Comparison of ENCODE assay signal across 35 cellular contexts in genomic region chr18:23270999-23271680, GRCh38.
DNase-seq lines count a peak whose midpoint lies in the region; ATAC-seq and TF ChIP-seq lines count a peak whose summit lies in the region.
"Had no signal": no experiment of that assay in that cellular context is flagged by ENCODE, and none has a peak within 500 bp of the region (broad histone marks: within the 10 kb centered on the region; RNA-seq: fewer than 3 reads in every experiment).

No MANE protein-coding gene starts in this region.

- peaks cover 10% of the 10 kb centered on the region for H3K9me3 Mint-ChIP-seq in activated T-helper 17 cell treated with anti-CD3 and anti-CD28 coated beads, Interleukin-2, amount 50 U/mL, for 72 hours
- H3K9me3 Mint-ChIP-seq in stimulated activated naive B cell treated with anti-CD40 and anti-IgM and Interleukin-4, amounts not matched to agents 10 μg/mL and 1 μg/mL and 100 μg/mL, for 72 hours = peaks cover 22 to 29% of the 10 kb centered on the region in 2 donors

- TF ChIP-seq CTCF in fibroblast of the aortic adventitia (IDR thresholded peaks at IDR 0.05; ENCODE audit: insufficient read depth, low read length) (no peak), GM20000 (IDR thresholded peaks at IDR 0.05; ENCODE audit: extremely low read depth, missing control alignments) (no peak)

- no peak overlapping the region for H3K27ac Mint-ChIP-seq in activated T-helper 17 cell treated with anti-CD3 and anti-CD28 coated beads, Interleukin-2, amount 50 U/mL, for 72 hours
- H3K27ac Mint-ChIP-seq in stimulated activated naive B cell treated with anti-CD40 and anti-IgM and Interleukin-4, amounts not matched to agents 10 μg/mL and 1 μg/mL and 100 μg/mL, for 72 hours = peak overlapping the region; percentile 67
- H3K27ac Mint-ChIP-seq: activated CD4-positive, alpha-beta memory T cell treated with anti-CD3 and anti-CD28 coated beads, Interleukin-2, amount 10 ng/mL, durations not matched to agents 7 days and 5 days; activated naive CD4-positive, alpha-beta T cell treated with anti-CD3 and anti-CD28 coated beads, Interleukin-2, amount 10 ng/mL, durations not matched to agents 7 days and 5 days; activated T-helper 1 cell treated with anti-CD3 and anti-CD28 coated beads, Interleukin-12 subunit alpha, Interleukin-12 subunit beta, Interleukin-2, Interleukin-4 antibody, amounts not matched to agents 30 ng/mL and 10 ng/mL and 1 ng/mL, durations not matched to agents 14 hours and 24 hours and 36 hours; mesothelial cell of epicardium; stimulated activated effector memory CD8-positive, alpha-beta T cell treated with anti-CD3 and anti-CD28 coated beads, Interleukin-12 subunit alpha, Interleukin-12 subunit beta, amount 100 ng/mL, for 72 hours; T-helper 17 cell; type B pancreatic cell had no signal

- H3K4me3 ChIP-seq in fibroblast of the aortic adventitia (ENCODE audit: low read depth, low read length) = no peak overlapping the region
- H3K4me3 ChIP-seq: coronary artery, psoas muscle, sigmoid colon had no signal

- peak overlapping the region; percentile 15 for H3K4me3 Mint-ChIP-seq in activated T-helper 17 cell treated with anti-CD3 and anti-CD28 coated beads, Interleukin-2, amount 50 U/mL, for 72 hours
- H3K4me3 Mint-ChIP-seq in stimulated activated naive B cell treated with anti-CD40 and anti-IgM and Interleukin-4, amounts not matched to agents 10 μg/mL and 1 μg/mL and 100 μg/mL, for 72 hours = no peak overlapping the region
- H3K4me3 Mint-ChIP-seq: activated CD4-positive, alpha-beta memory T cell treated with anti-CD3 and anti-CD28 coated beads, Interleukin-2, amount 10 ng/mL, durations not matched to agents 7 days and 5 days; activated naive CD4-positive, alpha-beta T cell treated with anti-CD3 and anti-CD28 coated beads, Interleukin-2, amount 10 ng/mL, durations not matched to agents 7 days and 5 days; activated T-helper 1 cell treated with anti-CD3 and anti-CD28 coated beads, Interleukin-12 subunit alpha, Interleukin-12 subunit beta, Interleukin-2, Interleukin-4 antibody, amounts not matched to agents 30 ng/mL and 10 ng/mL and 1 ng/mL, durations not matched to agents 14 hours and 24 hours and 36 hours; CD14-positive monocyte; mesothelial cell of epicardium; stimulated activated effector memory CD8-positive, alpha-beta T cell treated with anti-CD3 and anti-CD28 coated beads, Interleukin-12 subunit alpha, Interleukin-12 subunit beta, amount 100 ng/mL, for 72 hours; T-helper 17 cell; type B pancreatic cell had no signal

- ATAC-seq in activated T-helper 17 cell treated with anti-CD3 and anti-CD28 coated beads, Interleukin-2, amount 50 U/mL, for 72 hours (replicated peaks) = no peak
- peak; percentile 30 to 49 for ATAC-seq in stimulated activated naive B cell treated with anti-CD40 and anti-IgM and Interleukin-4, amounts not matched to agents 10 μg/mL and 1 μg/mL and 100 μg/mL, for 72 hours (replicated peaks)
- no peak for ATAC-seq in GM21528 (IDR thresholded peaks at IDR 0.05; ENCODE audit: low FRiP score, unreplicated experiment)
- ATAC-seq: foreskin keratinocyte; left ventricle myocardium superior; PC-3; psoas muscle; stimulated activated effector memory CD8-positive, alpha-beta T cell treated with anti-CD3 and anti-CD28 coated beads, Interleukin-12 subunit alpha, Interleukin-12 subunit beta, amount 100 ng/mL, for 72 hours; T-helper 17 cell had no signal

- H3K4me1 Mint-ChIP-seq in activated T-helper 17 cell treated with anti-CD3 and anti-CD28 coated beads, Interleukin-2, amount 50 U/mL, for 72 hours = peaks cover 17% of the 10 kb centered on the region
- H3K4me1 Mint-ChIP-seq in stimulated activated naive B cell treated with anti-CD40 and anti-IgM and Interleukin-4, amounts not matched to agents 10 μg/mL and 1 μg/mL and 100 μg/mL, for 72 hours = peaks cover 31 to 43% of the 10 kb centered on the region in 2 donors
- H3K4me1 Mint-ChIP-seq: T-helper 17 cell had no signal

- DNase-seq in GM03348 (ENCODE audit: low spot score) (peak; percentile 40), fibroblast of the aortic adventitia (ENCODE audit: low read depth) (peak; percentile 38), GM20000 (ENCODE audit: low spot score) (no peak), NCI-H1092 (lab: John Stamatoyannopoulos, UW) (no peak)
- no peak for DNase-seq in stimulated activated naive B cell treated with anti-CD40 and anti-IgM and Interleukin-4, amounts not matched to agents 10 μg/mL and 1 μg/mL and 100 μg/mL, for 72 hours
- DNase-seq: activated CD4-positive, alpha-beta memory T cell treated with anti-CD3 and anti-CD28 coated beads, Interleukin-2, amount 10 ng/mL, durations not matched to agents 7 days and 5 days; activated CD8-positive, alpha-beta memory T cell treated with anti-CD3 and anti-CD28 coated beads, Interleukin-2, amount 50 U/mL, for 4 hours; activated naive CD4-positive, alpha-beta T cell treated with anti-CD3 and anti-CD28 coated beads, Interleukin-2, amount 10 ng/mL, durations not matched to agents 7 days and 5 days; amygdala; Calu3; DMS79; effector memory CD4-positive, alpha-beta T cell; erythroblast; foreskin keratinocyte; H7; head of caudate nucleus; KG1; kidney; left ventricle myocardium superior; NCI-H2029 treated with DMSO at 0.1 percent for 48 hours; NCI-H526; NK-92 treated with Interleukin-12 subunit alpha and Interleukin-12 subunit beta, amount 100 ng/mL, for 24 hours; PC-3; psoas muscle; sigmoid colon; stimulated activated CD4-positive, alpha-beta T cell treated with anti-CD3 and anti-CD28 coated beads, Interleukin-15, amount 100 ng/mL, for 24 hours; T-helper 17 cell had no signal

- H3K36me3 Mint-ChIP-seq in activated T-helper 17 cell treated with anti-CD3 and anti-CD28 coated beads, Interleukin-2, amount 50 U/mL, for 72 hours (ENCODE audit: low read depth) = no peaks in the 10 kb centered on the region
- peaks cover 29 to 72% of the 10 kb centered on the region in 2 donors for H3K36me3 Mint-ChIP-seq in stimulated activated naive B cell treated with anti-CD40 and anti-IgM and Interleukin-4, amounts not matched to agents 10 μg/mL and 1 μg/mL and 100 μg/mL, for 72 hours
- H3K36me3 Mint-ChIP-seq: stimulated activated effector memory CD8-positive, alpha-beta T cell treated with anti-CD3 and anti-CD28 coated beads, Interleukin-12 subunit alpha, Interleukin-12 subunit beta, amount 100 ng/mL, for 72 hours had no signal

- H3K27me3 Mint-ChIP-seq in activated T-helper 17 cell treated with anti-CD3 and anti-CD28 coated beads, Interleukin-2, amount 50 U/mL, for 72 hours = no peaks in the 10 kb centered on the region
- H3K27me3 Mint-ChIP-seq in stimulated activated naive B cell treated with anti-CD40 and anti-IgM and Interleukin-4, amounts not matched to agents 10 μg/mL and 1 μg/mL and 100 μg/mL, for 72 hours = no peaks in the 10 kb centered on the region
- H3K27me3 Mint-ChIP-seq: activated naive CD4-positive, alpha-beta T cell treated with anti-CD3 and anti-CD28 coated beads, Interleukin-2, amount 10 ng/mL, durations not matched to agents 7 days and 5 days; T-helper 17 cell; type B pancreatic cell had no signal

Comparison
In these comparisons a context has a peak if more than half of its experiments do, and no peak if none do; other contexts are left out.
1. DNase-seq: peak in GM03348 (single experiment) and fibroblast of the aortic adventitia (single experiment); none in stimulated activated naive B cell treated with anti-CD40 and anti-IgM and Interleukin-4, amounts not matched to agents 10 μg/mL and 1 μg/mL and 100 μg/mL, for 72 hours (single experiment), GM20000 (single experiment) and NCI-H1092 (single experiment).
2. ATAC-seq: peak in stimulated activated naive B cell treated with anti-CD40 and anti-IgM and Interleukin-4, amounts not matched to agents 10 μg/mL and 1 μg/mL and 100 μg/mL, for 72 hours (2 of 2); none in activated T-helper 17 cell treated with anti-CD3 and anti-CD28 coated beads, Interleukin-2, amount 50 U/mL, for 72 hours (single experiment) and GM21528 (single experiment).